16 cellular contexts compared by ENCODE assay signal in the genomic region with DNA sequence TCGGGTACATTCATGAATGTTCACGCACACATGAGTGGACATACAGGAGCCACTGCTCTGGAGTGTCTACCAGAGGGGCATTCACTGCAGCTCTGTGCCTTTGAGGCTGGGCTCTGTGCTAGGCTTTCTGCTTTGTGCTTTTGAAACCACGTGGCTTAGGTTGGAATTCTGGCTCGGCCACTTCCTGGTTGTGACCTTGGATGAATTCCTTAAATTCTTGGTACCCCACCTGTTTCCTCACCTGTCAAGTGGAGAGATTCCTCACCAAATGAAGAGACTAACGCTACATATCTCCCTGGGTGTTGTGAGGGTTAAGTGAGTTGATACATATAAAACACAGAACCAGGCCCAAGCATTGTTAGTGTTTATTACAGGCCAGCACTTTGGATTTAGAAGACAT.
"Had no signal": no experiment of that assay in that cellular context is flagged by ENCODE, and none has a peak within 500 bp of the region (broad histone marks: within the 10 kb centered on the region; RNA-seq: fewer than 3 reads in every experiment).

No MANE protein-coding gene starts in this region.

- ATAC-seq: activated CD4-positive, CD25-positive, alpha-beta regulatory T cell treated with anti-CD3 and anti-CD28 coated beads, Interleukin-2, amount 50 U/mL, for 24 hours; activated CD8-positive, alpha-beta T cell treated with anti-CD3 and anti-CD28 coated beads for 36 hours; left lobe of liver; psoas muscle; right lobe of liver; stimulated activated naive B cell treated with anti-CD40 and anti-IgM and Interleukin-4, amounts not matched to agents 10 μg/mL and 1 μg/mL and 100 μg/mL, for 72 hours had no signal

- H3K4me3 Mint-ChIP-seq: activated CD8-positive, alpha-beta T cell treated with anti-CD3 and anti-CD28 coated beads for 36 hours; activated naive CD4-positive, alpha-beta T cell treated with anti-CD3 and anti-CD28 coated beads, Interleukin-2, amount 50 U/mL, for 24 hours; dendritic cell treated with granulocyte-macrophage colony-stimulating factor and Interleukin-4, amounts not matched to agents 40 ng/mL and 50 ng/mL, for 4 days; nephron; stimulated activated naive B cell treated with anti-CD40 and anti-IgM and Interleukin-4, amounts not matched to agents 10 μg/mL and 1 μg/mL and 100 μg/mL, for 72 hours had no signal

- DNase-seq: activated CD8-positive, alpha-beta T cell treated with anti-CD3 and anti-CD28 coated beads for 36 hours; amygdala; cerebellar nuclear complex; erythroblast; hypothalamus; psoas muscle; right lobe of liver; SK-N-SH; stimulated activated naive B cell treated with anti-CD40 and anti-IgM and Interleukin-4, amounts not matched to agents 10 μg/mL and 1 μg/mL and 100 μg/mL, for 72 hours; trophoblast cell had no signal

- H3K27ac Mint-ChIP-seq: activated CD8-positive, alpha-beta T cell treated with anti-CD3 and anti-CD28 coated beads for 36 hours; brain; dendritic cell treated with granulocyte-macrophage colony-stimulating factor and Interleukin-4, amounts not matched to agents 40 ng/mL and 50 ng/mL, for 4 days; nephron; stimulated activated naive B cell treated with anti-CD40 and anti-IgM and Interleukin-4, amounts not matched to agents 10 μg/mL and 1 μg/mL and 100 μg/mL, for 72 hours had no signal

- H3K4me1 Mint-ChIP-seq: stimulated activated naive B cell treated with anti-CD40 and anti-IgM and Interleukin-4, amounts not matched to agents 10 μg/mL and 1 μg/mL and 100 μg/mL, for 72 hours had no signal

- H3K27me3 Mint-ChIP-seq: activated CD8-positive, alpha-beta T cell treated with anti-CD3 and anti-CD28 coated beads for 36 hours; activated naive CD4-positive, alpha-beta T cell treated with anti-CD3 and anti-CD28 coated beads, Interleukin-2, amount 50 U/mL, for 24 hours; dendritic cell treated with granulocyte-macrophage colony-stimulating factor and Interleukin-4, amounts not matched to agents 40 ng/mL and 50 ng/mL, for 4 days; stimulated activated naive B cell treated with anti-CD40 and anti-IgM and Interleukin-4, amounts not matched to agents 10 μg/mL and 1 μg/mL and 100 μg/mL, for 72 hours had no signal

- H3K9me3 Mint-ChIP-seq: activated CD8-positive, alpha-beta T cell treated with anti-CD3 and anti-CD28 coated beads for 36 hours; activated naive CD4-positive, alpha-beta T cell treated with anti-CD3 and anti-CD28 coated beads, Interleukin-2, amount 50 U/mL, for 24 hours; dendritic cell treated with granulocyte-macrophage colony-stimulating factor and Interleukin-4, amounts not matched to agents 40 ng/mL and 50 ng/mL, for 4 days; nephron had no signal

- H3K36me3 Mint-ChIP-seq: activated naive CD4-positive, alpha-beta T cell treated with anti-CD3 and anti-CD28 coated beads, Interleukin-2, amount 50 U/mL, for 24 hours; brain; stimulated activated naive B cell treated with anti-CD40 and anti-IgM and Interleukin-4, amounts not matched to agents 10 μg/mL and 1 μg/mL and 100 μg/mL, for 72 hours had no signal
